Comparison of ENCODE assay signal across 8 cellular contexts in the genomic region with DNA sequence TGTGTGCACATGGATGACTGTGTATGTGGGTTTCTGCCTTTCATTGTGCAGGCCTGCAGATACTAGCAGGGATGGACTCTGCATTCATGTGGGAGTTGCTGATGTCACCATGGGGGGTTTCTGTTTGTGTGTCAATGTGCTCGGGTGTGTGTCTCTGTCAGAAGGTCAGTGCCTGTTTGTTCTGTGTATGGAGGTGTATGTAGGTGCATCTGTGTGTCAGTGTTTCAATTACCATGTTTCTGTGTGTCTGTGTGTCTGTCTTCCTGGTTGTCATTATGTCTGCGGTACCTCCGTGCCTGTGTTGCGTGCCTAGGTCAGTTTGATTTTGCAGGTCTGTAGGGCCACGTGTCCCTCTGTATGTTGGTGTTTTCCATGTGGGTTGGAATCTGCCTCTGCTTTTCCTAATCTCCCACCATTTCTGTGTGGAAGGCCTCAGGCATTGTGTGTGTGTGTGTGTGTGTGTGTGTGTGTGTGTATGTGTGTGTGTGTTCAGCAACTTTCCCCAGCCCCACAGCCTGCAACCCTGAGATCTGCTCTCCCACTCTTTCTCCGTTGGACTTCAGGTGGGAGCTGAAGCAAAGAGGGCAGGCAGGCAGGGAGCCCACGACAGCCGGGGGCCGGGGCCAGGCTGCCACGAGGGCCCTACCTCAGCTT. TPM values are rescaled to one million over a fixed set of nuclear protein-coding genes. Genes with fewer than 3 reads are reported as not detected.
A peak's percentile ranks its signal among the peaks of the same experiment; 100 is the strongest.
DNase-seq lines count a peak whose midpoint lies in the region; ATAC-seq and TF ChIP-seq lines count a peak whose summit lies in the region.

No MANE protein-coding gene starts in this region.

- peaks cover 5 to 39% of the 10 kb centered on the region in 2 donors for H3K4me1 ChIP-seq in uterus

- peaks cover 51% of the 10 kb centered on the region for H3K4me1 Mint-ChIP-seq in activated T-helper 2 cell treated with anti-CD3 and anti-CD28 coated beads, Interferon-gamma antibody, Interleukin-2, Interleukin-4, amounts not matched to agents 10 μg/mL and 5 μg/mL and 100 μg/mL, durations not matched to agents 14 hours and 24 hours and 36 hours (ENCODE audit: low read depth)
- peaks cover 50% of the 10 kb centered on the region for H3K4me1 Mint-ChIP-seq in memory B cell

- DNase-seq in stimulated activated CD4-positive, alpha-beta T cell treated with anti-CD3 and anti-CD28 coated beads, Interleukin-2, amount 100 ng/mL, for 24 hours: peak; percentile 12 to 39
- DNase-seq in stimulated activated CD4-positive, alpha-beta T cell treated with anti-CD3 and anti-CD28 coated beads, Interleukin-2, amount 100 ng/mL, for 48 hours: no peak
- no peak for DNase-seq in activated T-helper 2 cell treated with anti-CD3 and anti-CD28 coated beads, Interferon-gamma antibody, Interleukin-2, Interleukin-4, amounts not matched to agents 10 μg/mL and 5 μg/mL and 100 μg/mL, durations not matched to agents 14 hours and 24 hours and 36 hours (ENCODE audit: low spot score)
- DNase-seq in memory B cell (ENCODE audit: low spot score in 2 of 2) (peak; percentile 17 to 60), uterus (no peak), HK-2 (ENCODE audit: unreplicated experiment) (no peak)

- no peaks in the 10 kb centered on the region for H3K36me3 ChIP-seq in uterus

- H3K27me3 Mint-ChIP-seq in activated T-helper 2 cell treated with anti-CD3 and anti-CD28 coated beads, Interferon-gamma antibody, Interleukin-2, Interleukin-4, amounts not matched to agents 10 μg/mL and 5 μg/mL and 100 μg/mL, durations not matched to agents 14 hours and 24 hours and 36 hours (ENCODE audit: low read depth): no peaks in the 10 kb centered on the region
- no peaks in the 10 kb centered on the region for H3K27me3 Mint-ChIP-seq in memory B cell

- H3K4me3 ChIP-seq in uterus: peak overlapping the region in 1 of 2 donors; percentile 43

- H3K27ac Mint-ChIP-seq in activated T-helper 2 cell treated with anti-CD3 and anti-CD28 coated beads, Interferon-gamma antibody, Interleukin-2, Interleukin-4, amounts not matched to agents 10 μg/mL and 5 μg/mL and 100 μg/mL, durations not matched to agents 14 hours and 24 hours and 36 hours: peak overlapping the region; percentile 67
- H3K27ac Mint-ChIP-seq in memory B cell: peak overlapping the region; percentile 96

- peak overlapping the region; percentile 96 to 98 for H3K27ac ChIP-seq in uterus

- no peaks in the 10 kb centered on the region for H3K9me3 ChIP-seq in uterus

- TF ChIP-seq POLR2A in uterus (IDR thresholded peaks at IDR 0.05): no peak

- TF ChIP-seq CTCF in uterus (IDR thresholded peaks at IDR 0.05): no peak

- intact Hi-C loops in activated T-helper 2 cell treated with anti-CD3 and anti-CD28 coated beads, Interferon-gamma antibody, Interleukin-2, Interleukin-4, amounts not matched to agents 10 μg/mL and 5 μg/mL and 100 μg/mL, durations not matched to agents 14 hours and 24 hours and 36 hours (cut with micrococcal nuclease): no loop called here
- intact Hi-C loops in uterus (cut with DNase I; ENCODE audit: low total_unique reads): loop anchor here (10.0 kb wide), 1 partner anchor 78 kb away; the partner anchor contains the start of gene AHDC1

- no peaks in the 10 kb centered on the region for H3K27me3 ChIP-seq in uterus

- peaks cover 23% of the 10 kb centered on the region for H3K36me3 Mint-ChIP-seq in activated T-helper 2 cell treated with anti-CD3 and anti-CD28 coated beads, Interferon-gamma antibody, Interleukin-2, Interleukin-4, amounts not matched to agents 10 μg/mL and 5 μg/mL and 100 μg/mL, durations not matched to agents 14 hours and 24 hours and 36 hours (ENCODE audit: low read depth)
- H3K36me3 Mint-ChIP-seq in memory B cell: no peaks in the 10 kb centered on the region

- ATAC-seq in memory B cell (ENCODE audit: low read depth) (no peak), GM18909 (IDR thresholded peaks at IDR 0.05; ENCODE audit: poor library complexity, unreplicated experiment) (no peak), GM19035 (IDR thresholded peaks at IDR 0.05; ENCODE audit: unreplicated experiment) (no peak)

- H3K4me3 Mint-ChIP-seq in activated T-helper 2 cell treated with anti-CD3 and anti-CD28 coated beads, Interferon-gamma antibody, Interleukin-2, Interleukin-4, amounts not matched to agents 10 μg/mL and 5 μg/mL and 100 μg/mL, durations not matched to agents 14 hours and 24 hours and 36 hours (ENCODE audit: low read depth): peak overlapping the region; percentile 71
- peak overlapping the region; percentile 49 for H3K4me3 Mint-ChIP-seq in memory B cell

- no peaks in the 10 kb centered on the region for H3K9me3 Mint-ChIP-seq in activated T-helper 2 cell treated with anti-CD3 and anti-CD28 coated beads, Interferon-gamma antibody, Interleukin-2, Interleukin-4, amounts not matched to agents 10 μg/mL and 5 μg/mL and 100 μg/mL, durations not matched to agents 14 hours and 24 hours and 36 hours
- H3K9me3 Mint-ChIP-seq in memory B cell: no peaks in the 10 kb centered on the region

RNA-seq across cellular contexts. Expression of gene WASF2, which starts 36.7 kb away (rescaled TPM):
- total RNA-seq in activated T-helper 2 cell treated with anti-CD3 and anti-CD28 coated beads, Interferon-gamma antibody, Interleukin-2, Interleukin-4, amounts not matched to agents 10 μg/mL and 5 μg/mL and 100 μg/mL, durations not matched to agents 14 hours and 24 hours and 36 hours: 125 and 128 TPM in 2 replicates
- 100 to 1,000 TPM in 1 of 4 donors, 10 to 100 TPM in 3; 27.2 to 178 (median 41.1) TPM for total RNA-seq in uterus

Comparison
In these comparisons a context has a peak if more than half of its experiments do, and no peak if none do; other contexts are left out.
1. DNase-seq: peak in stimulated activated CD4-positive, alpha-beta T cell treated with anti-CD3 and anti-CD28 coated beads, Interleukin-2, amount 100 ng/mL, for 24 hours (2 of 2) and memory B cell (2 of 2); none in stimulated activated CD4-positive, alpha-beta T cell treated with anti-CD3 and anti-CD28 coated beads, Interleukin-2, amount 100 ng/mL, for 48 hours (0 of 2), activated T-helper 2 cell treated with anti-CD3 and anti-CD28 coated beads, Interferon-gamma antibody, Interleukin-2, Interleukin-4, amounts not matched to agents 10 μg/mL and 5 μg/mL and 100 μg/mL, durations not matched to agents 14 hours and 24 hours and 36 hours (single experiment), uterus (0 of 2) and HK-2 (single experiment).